In the genomic region with DNA sequence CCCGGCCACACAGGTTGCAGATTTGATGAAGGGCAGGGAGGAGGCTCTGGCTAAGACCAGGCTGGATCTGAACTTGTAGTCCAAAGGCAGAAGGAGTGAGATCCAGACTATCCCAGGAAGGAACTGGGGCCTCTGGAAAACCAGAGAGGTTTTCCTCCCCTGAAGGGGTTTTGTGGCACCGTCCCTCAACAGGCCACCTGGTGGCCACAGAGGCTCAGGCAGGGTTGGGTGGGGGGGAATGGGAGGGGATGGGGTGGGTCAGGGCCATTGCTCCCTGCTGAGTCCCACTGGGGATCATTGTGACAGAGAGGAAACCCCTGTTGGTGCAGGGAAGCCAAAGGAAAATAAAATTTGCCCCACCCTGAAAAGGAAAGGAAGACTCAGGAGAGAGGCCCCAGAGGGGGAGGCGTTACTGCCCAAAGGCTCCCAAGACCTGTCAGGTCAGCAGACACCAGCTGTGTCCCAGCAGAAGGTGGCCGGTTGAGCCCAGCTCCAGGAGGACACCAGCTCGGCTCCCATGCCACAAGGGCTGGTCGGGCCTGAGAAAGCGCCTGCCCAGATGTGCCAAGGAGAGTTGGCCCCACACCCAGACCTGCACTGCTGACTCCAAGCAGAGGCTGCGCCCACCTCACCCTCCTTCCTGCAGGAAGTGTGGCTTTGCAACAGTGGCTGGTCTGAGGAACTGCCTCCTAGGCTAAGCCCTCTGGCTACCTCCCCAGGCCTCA, we compare ENCODE assay signal across 1 cellular context.
TF ChIP-seq lines count a peak whose summit lies in the region.

No MANE protein-coding gene starts in this region.

TF ChIP-seq in HepG2, 621 proteins besides CTCF, POLR2A, EP300 and RAD21 (continued from another document and continues in another):
- TF ChIP-seq, protein P1, sequence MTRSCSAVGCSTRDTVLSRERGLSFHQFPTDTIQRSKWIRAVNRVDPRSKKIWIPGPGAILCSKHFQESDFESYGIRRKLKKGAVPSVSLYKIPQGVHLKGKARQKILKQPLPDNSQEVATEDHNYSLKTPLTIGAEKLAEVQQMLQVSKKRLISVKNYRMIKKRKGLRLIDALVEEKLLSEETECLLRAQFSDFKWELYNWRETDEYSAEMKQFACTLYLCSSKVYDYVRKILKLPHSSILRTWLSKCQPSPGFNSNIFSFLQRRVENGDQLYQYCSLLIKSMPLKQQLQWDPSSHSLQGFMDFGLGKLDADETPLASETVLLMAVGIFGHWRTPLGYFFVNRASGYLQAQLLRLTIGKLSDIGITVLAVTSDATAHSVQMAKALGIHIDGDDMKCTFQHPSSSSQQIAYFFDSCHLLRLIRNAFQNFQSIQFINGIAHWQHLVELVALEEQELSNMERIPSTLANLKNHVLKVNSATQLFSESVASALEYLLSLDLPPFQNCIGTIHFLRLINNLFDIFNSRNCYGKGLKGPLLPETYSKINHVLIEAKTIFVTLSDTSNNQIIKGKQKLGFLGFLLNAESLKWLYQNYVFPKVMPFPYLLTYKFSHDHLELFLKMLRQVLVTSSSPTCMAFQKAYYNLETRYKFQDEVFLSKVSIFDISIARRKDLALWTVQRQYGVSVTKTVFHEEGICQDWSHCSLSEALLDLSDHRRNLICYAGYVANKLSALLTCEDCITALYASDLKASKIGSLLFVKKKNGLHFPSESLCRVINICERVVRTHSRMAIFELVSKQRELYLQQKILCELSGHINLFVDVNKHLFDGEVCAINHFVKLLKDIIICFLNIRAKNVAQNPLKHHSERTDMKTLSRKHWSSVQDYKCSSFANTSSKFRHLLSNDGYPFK (CRISPR knock-in tag; IDR thresholded peaks at IDR 0.05; ENCODE audit: borderline replicate concordance), result no peak
- TF ChIP-seq KDM5A (IDR thresholded peaks at IDR 0.05; ENCODE audit: borderline replicate concordance, low read length) (no peak), ZBTB7A (CRISPR knock-in tag; IDR thresholded peaks at IDR 0.05) (no peak), IRF2 (CRISPR knock-in tag; IDR thresholded peaks at IDR 0.05) (no peak), PHF5A (CRISPR knock-in tag; IDR thresholded peaks at IDR 0.05; ENCODE audit: low read depth, unreplicated experiment) (no peak), MAZ (IDR thresholded peaks at IDR 0.05; ENCODE audit: borderline replicate concordance, low read depth, low read length) (peak; percentile 62; the same call in 1 of the 2 replicates), MAZ (CRISPR knock-in tag; IDR thresholded peaks at IDR 0.05; ENCODE audit: low read depth) (no peak), SMAD1 (CRISPR knock-in tag; IDR thresholded peaks at IDR 0.05; ENCODE audit: borderline replicate concordance, low read depth) (no peak), MED13 (CRISPR knock-in tag; IDR thresholded peaks at IDR 0.05) (no peak), ZNF446 (CRISPR knock-in tag; IDR thresholded peaks at IDR 0.05) (0 out of 2 replicates have a peak, but pooled peaks have one; percentile 28), NR3C1 (CRISPR knock-in tag; IDR thresholded peaks at IDR 0.05) (no peak), RFXAP (CRISPR knock-in tag; IDR thresholded peaks at IDR 0.05; ENCODE audit: borderline replicate concordance) (no peak), SMC3 (IDR thresholded peaks at IDR 0.05; ENCODE audit: low read length) (peak; percentile 65), TP53 (CRISPR knock-in tag; conservative IDR thresholded peaks at IDR 0.05) (no peak), NR2F6 (IDR thresholded peaks at IDR 0.05) (0 out of 2 replicates have a peak, but pooled peaks have one; percentile 21), NR2F6 (CRISPR knock-in tag; IDR thresholded peaks at IDR 0.05) (no peak), ZMYM3 (CRISPR knock-in tag; IDR thresholded peaks at IDR 0.05) (no peak), ZNF326 (CRISPR knock-in tag; IDR thresholded peaks at IDR 0.05; ENCODE audit: borderline replicate concordance) (no peak), ZNF782 (CRISPR knock-in tag; IDR thresholded peaks at IDR 0.05; ENCODE audit: borderline replicate concordance) (no peak), ZNF34 (CRISPR knock-in tag; IDR thresholded peaks at IDR 0.05; ENCODE audit: borderline replicate concordance) (no peak), CHCHD3 (CRISPR knock-in tag; IDR thresholded peaks at IDR 0.05) (0 out of 2 replicates have a peak, but pooled peaks have one; percentile 19), KLF13 (CRISPR knock-in tag; IDR thresholded peaks at IDR 0.05) (no peak), SRSF1 (optimal IDR thresholded peaks at IDR 0.05; ENCODE audit: low read depth, low read length) (no peak), ZNF558 (CRISPR knock-in tag; IDR thresholded peaks at IDR 0.05; ENCODE audit: borderline replicate concordance) (no peak), ZNF543 (CRISPR knock-in tag; IDR thresholded peaks at IDR 0.05) (no peak)
- TF ChIP-seq, protein P2, sequence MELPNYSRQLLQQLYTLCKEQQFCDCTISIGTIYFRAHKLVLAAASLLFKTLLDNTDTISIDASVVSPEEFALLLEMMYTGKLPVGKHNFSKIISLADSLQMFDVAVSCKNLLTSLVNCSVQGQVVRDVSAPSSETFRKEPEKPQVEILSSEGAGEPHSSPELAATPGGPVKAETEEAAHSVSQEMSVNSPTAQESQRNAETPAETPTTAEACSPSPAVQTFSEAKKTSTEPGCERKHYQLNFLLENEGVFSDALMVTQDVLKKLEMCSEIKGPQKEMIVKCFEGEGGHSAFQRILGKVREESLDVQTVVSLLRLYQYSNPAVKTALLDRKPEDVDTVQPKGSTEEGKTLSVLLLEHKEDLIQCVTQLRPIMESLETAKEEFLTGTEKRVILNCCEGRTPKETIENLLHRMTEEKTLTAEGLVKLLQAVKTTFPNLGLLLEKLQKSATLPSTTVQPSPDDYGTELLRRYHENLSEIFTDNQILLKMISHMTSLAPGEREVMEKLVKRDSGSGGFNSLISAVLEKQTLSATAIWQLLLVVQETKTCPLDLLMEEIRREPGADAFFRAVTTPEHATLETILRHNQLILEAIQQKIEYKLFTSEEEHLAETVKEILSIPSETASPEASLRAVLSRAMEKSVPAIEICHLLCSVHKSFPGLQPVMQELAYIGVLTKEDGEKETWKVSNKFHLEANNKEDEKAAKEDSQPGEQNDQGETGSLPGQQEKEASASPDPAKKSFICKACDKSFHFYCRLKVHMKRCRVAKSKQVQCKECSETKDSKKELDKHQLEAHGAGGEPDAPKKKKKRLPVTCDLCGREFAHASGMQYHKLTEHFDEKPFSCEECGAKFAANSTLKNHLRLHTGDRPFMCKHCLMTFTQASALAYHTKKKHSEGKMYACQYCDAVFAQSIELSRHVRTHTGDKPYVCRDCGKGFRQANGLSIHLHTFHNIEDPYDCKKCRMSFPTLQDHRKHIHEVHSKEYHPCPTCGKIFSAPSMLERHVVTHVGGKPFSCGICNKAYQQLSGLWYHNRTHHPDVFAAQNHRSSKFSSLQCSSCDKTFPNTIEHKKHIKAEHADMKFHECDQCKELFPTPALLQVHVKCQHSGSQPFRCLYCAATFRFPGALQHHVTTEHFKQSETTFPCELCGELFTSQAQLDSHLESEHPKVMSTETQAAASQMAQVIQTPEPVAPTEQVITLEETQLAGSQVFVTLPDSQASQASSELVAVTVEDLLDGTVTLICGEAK (IDR thresholded peaks at IDR 0.05), result no peak
- TF ChIP-seq, protein P2 (CRISPR knock-in tag; IDR thresholded peaks at IDR 0.05), result 0 out of 2 replicates have a peak, but pooled peaks have one; percentile 7
- TF ChIP-seq, protein P3, sequence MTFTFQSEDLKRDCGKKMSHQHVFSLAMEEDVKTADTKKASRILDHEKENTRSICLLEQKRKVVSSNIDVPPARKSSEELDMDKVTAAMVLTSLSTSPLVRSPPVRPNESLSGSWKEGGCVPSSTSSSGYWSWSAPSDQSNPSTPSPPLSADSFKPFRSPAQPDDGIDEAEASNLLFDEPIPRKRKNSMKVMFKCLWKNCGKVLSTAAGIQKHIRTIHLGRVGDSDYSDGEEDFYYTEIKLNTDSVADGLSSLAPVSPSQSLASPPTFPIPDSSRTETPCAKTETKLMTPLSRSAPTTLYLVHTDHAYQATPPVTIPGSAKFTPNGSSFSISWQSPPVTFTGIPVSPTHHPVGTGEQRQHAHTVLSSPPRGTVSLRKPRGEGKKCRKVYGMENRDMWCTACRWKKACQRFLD (CRISPR knock-in tag; IDR thresholded peaks at IDR 0.05; ENCODE audit: borderline replicate concordance), result 0 out of 2 replicates have a peak, but pooled peaks have one; percentile 51
- TF ChIP-seq, protein P4, sequence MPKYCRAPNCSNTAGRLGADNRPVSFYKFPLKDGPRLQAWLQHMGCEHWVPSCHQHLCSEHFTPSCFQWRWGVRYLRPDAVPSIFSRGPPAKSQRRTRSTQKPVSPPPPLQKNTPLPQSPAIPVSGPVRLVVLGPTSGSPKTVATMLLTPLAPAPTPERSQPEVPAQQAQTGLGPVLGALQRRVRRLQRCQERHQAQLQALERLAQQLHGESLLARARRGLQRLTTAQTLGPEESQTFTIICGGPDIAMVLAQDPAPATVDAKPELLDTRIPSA (CRISPR knock-in tag; IDR thresholded peaks at IDR 0.05; ENCODE audit: borderline replicate concordance), result no peak
- TF ChIP-seq, protein P5, sequence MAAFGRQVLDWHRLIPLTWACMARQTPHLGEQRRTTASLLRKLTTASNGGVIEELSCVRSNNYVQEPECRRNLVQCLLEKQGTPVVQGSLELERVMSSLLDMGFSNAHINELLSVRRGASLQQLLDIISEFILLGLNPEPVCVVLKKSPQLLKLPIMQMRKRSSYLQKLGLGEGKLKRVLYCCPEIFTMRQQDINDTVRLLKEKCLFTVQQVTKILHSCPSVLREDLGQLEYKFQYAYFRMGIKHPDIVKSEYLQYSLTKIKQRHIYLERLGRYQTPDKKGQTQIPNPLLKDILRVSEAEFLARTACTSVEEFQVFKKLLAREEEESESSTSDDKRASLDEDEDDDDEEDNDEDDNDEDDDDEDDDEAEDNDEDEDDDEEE (CRISPR knock-in tag; IDR thresholded peaks at IDR 0.05), result peak; percentile 82; the same call in 1 of the 2 replicates
- TF ChIP-seq, protein P6, sequence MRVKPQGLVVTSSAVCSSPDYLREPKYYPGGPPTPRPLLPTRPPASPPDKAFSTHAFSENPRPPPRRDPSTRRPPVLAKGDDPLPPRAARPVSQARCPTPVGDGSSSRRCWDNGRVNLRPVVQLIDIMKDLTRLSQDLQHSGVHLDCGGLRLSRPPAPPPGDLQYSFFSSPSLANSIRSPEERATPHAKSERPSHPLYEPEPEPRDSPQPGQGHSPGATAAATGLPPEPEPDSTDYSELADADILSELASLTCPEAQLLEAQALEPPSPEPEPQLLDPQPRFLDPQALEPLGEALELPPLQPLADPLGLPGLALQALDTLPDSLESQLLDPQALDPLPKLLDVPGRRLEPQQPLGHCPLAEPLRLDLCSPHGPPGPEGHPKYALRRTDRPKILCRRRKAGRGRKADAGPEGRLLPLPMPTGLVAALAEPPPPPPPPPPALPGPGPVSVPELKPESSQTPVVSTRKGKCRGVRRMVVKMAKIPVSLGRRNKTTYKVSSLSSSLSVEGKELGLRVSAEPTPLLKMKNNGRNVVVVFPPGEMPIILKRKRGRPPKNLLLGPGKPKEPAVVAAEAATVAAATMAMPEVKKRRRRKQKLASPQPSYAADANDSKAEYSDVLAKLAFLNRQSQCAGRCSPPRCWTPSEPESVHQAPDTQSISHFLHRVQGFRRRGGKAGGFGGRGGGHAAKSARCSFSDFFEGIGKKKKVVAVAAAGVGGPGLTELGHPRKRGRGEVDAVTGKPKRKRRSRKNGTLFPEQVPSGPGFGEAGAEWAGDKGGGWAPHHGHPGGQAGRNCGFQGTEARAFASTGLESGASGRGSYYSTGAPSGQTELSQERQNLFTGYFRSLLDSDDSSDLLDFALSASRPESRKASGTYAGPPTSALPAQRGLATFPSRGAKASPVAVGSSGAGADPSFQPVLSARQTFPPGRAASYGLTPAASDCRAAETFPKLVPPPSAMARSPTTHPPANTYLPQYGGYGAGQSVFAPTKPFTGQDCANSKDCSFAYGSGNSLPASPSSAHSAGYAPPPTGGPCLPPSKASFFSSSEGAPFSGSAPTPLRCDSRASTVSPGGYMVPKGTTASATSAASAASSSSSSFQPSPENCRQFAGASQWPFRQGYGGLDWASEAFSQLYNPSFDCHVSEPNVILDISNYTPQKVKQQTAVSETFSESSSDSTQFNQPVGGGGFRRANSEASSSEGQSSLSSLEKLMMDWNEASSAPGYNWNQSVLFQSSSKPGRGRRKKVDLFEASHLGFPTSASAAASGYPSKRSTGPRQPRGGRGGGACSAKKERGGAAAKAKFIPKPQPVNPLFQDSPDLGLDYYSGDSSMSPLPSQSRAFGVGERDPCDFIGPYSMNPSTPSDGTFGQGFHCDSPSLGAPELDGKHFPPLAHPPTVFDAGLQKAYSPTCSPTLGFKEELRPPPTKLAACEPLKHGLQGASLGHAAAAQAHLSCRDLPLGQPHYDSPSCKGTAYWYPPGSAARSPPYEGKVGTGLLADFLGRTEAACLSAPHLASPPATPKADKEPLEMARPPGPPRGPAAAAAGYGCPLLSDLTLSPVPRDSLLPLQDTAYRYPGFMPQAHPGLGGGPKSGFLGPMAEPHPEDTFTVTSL (CRISPR knock-in tag; IDR thresholded peaks at IDR 0.05; ENCODE audit: borderline replicate concordance), result no peak
